ENCODE assay signal across 8 cellular contexts in genomic region chr11:312092-312816, GRCh38. TPM values are rescaled to one million over a fixed set of nuclear protein-coding genes. Genes with fewer than 3 reads are reported as not detected.
DNase-seq lines count a peak whose midpoint lies in the region; ATAC-seq, FAIRE-seq and TF ChIP-seq lines count a peak whose summit lies in the region.

No MANE protein-coding gene starts in this region.

- peak overlapping the region; percentile 94 for H3K27ac ChIP-seq in left ventricle myocardium inferior (replicated peaks)

- no peaks in the 10 kb centered on the region for H3K36me3 ChIP-seq in left ventricle myocardium inferior

- TF ChIP-seq CTCF in left ventricle myocardium inferior (IDR thresholded peaks at IDR 0.05; ENCODE audit: borderline replicate concordance) (no peak), GM13977 (IDR thresholded peaks at IDR 0.05; ENCODE audit: extremely low read depth, insufficient read depth, missing control alignments) (no peak)

- ATAC-seq in stimulated activated memory B cell treated with anti-CD40 and anti-IgM and Interleukin-4, amounts not matched to agents 10 μg/mL and 1 μg/mL and 100 μg/mL, for 72 hours = no peak
- no peak for ATAC-seq in HG03571 (IDR thresholded peaks at IDR 0.05; ENCODE audit: unreplicated experiment)

- H3K36me3 Mint-ChIP-seq in stimulated activated memory B cell treated with anti-CD40 and anti-IgM and Interleukin-4, amounts not matched to agents 10 μg/mL and 1 μg/mL and 100 μg/mL, for 72 hours = no peaks in the 10 kb centered on the region

- peak overlapping the region; percentile 89 for H3K27ac Mint-ChIP-seq in stimulated activated memory B cell treated with anti-CD40 and anti-IgM and Interleukin-4, amounts not matched to agents 10 μg/mL and 1 μg/mL and 100 μg/mL, for 72 hours

- peak; percentile 37 for FAIRE-seq in GM19239 (lab: Jason Lieb, UNC)

- in situ Hi-C loops in GM13977 (cut with MboI; ENCODE audit: low pct_unique_long_range_greater_than_20kb, low sequenced_read_pairs, unreplicated experiment) = no loop called here

- peak overlapping the region; percentile 56 for H3K4me3 Mint-ChIP-seq in stimulated activated memory B cell treated with anti-CD40 and anti-IgM and Interleukin-4, amounts not matched to agents 10 μg/mL and 1 μg/mL and 100 μg/mL, for 72 hours

- intact Hi-C loops in left ventricle myocardium inferior (cut with micrococcal nuclease) = no loop called here

- no peaks in the 10 kb centered on the region for H3K27me3 Mint-ChIP-seq in stimulated activated memory B cell treated with anti-CD40 and anti-IgM and Interleukin-4, amounts not matched to agents 10 μg/mL and 1 μg/mL and 100 μg/mL, for 72 hours

- H3K4me1 Mint-ChIP-seq in stimulated activated memory B cell treated with anti-CD40 and anti-IgM and Interleukin-4, amounts not matched to agents 10 μg/mL and 1 μg/mL and 100 μg/mL, for 72 hours = peaks cover 67% of the 10 kb centered on the region

- H3K9me3 Mint-ChIP-seq in stimulated activated memory B cell treated with anti-CD40 and anti-IgM and Interleukin-4, amounts not matched to agents 10 μg/mL and 1 μg/mL and 100 μg/mL, for 72 hours = no peaks in the 10 kb centered on the region

- DNase-seq in GM19239 (ENCODE audit: insufficient read length, low spot score) = no peak
- peak; percentile 34 for DNase-seq in activated CD8-positive, alpha-beta memory T cell treated with anti-CD3 and anti-CD28 coated beads, Interleukin-2, amount 50 U/mL, for 4 hours
- no peak for DNase-seq in left ventricle myocardium inferior
- no peak for DNase-seq in KG1 (lab: John Stamatoyannopoulos, UW)
- DNase-seq in NCI-H187 treated with DMSO at 0.1 percent for 48 hours (lab: John Stamatoyannopoulos, UW) = no peak
- DNase-seq in GM13977 (ENCODE audit: low spot score) = no peak

- H3K4me3 ChIP-seq in left ventricle myocardium inferior = peak overlapping the region; percentile 74

- peaks cover 61% of the 10 kb centered on the region for H3K27me3 ChIP-seq in left ventricle myocardium inferior (ENCODE audit: low read depth)

- no peaks in the 10 kb centered on the region for H3K9me3 ChIP-seq in left ventricle myocardium inferior (replicated peaks)

- peaks cover 66% of the 10 kb centered on the region for H3K4me1 ChIP-seq in left ventricle myocardium inferior

RNA-seq across cellular contexts. Expression of gene IFITM1, which starts 1.6 kb away (rescaled TPM):
- total RNA-seq in left ventricle myocardium inferior = 83.5 TPM

RNA-seq across cellular contexts. Expression of gene IFITM2, which starts 4.6 kb away (rescaled TPM):
- total RNA-seq in left ventricle myocardium inferior = 160 TPM

RNA-seq across cellular contexts. Expression of gene IFITM3, which starts 8.4 kb away (rescaled TPM):
- 259 TPM for total RNA-seq in left ventricle myocardium inferior

RNA-seq across cellular contexts. Expression of gene IFITM5, which starts 12.9 kb away (rescaled TPM):
- total RNA-seq in left ventricle myocardium inferior = not detected

RNA-seq across cellular contexts. Expression of gene PGGHG, which starts 23.3 kb away (rescaled TPM):
- 7.2 TPM for total RNA-seq in left ventricle myocardium inferior
